7 cellular contexts compared by ENCODE assay signal in genomic region chr18:23259701-23260661, GRCh38.
DNase-seq lines count a peak whose midpoint lies in the region; ATAC-seq and TF ChIP-seq lines count a peak whose summit lies in the region.

No MANE protein-coding gene starts in this region.

- peaks cover 27% of the 10 kb centered on the region for H3K36me3 Mint-ChIP-seq in T-helper 2 cell treated with Interferon-gamma antibody and Interleukin-4, amounts not matched to agents 5 μg/mL and 100 μg/mL, for 36 hours (ENCODE audit: low read depth)
- H3K36me3 Mint-ChIP-seq in endothelial cell (ENCODE audit: low read depth, unreplicated experiment) (peaks cover 24% of the 10 kb centered on the region), type B pancreatic cell (peaks cover 11% of the 10 kb centered on the region)

- WGBS in mesodermal cell (ENCODE audit: insufficient coverage in 2 of 2), 2 experiments: 11 to 14% methylated on average over 16 of the region's 21 CpGs

- H2AFZ ChIP-seq in Loucy (ENCODE audit: low read length): no peak overlapping the region

- H3K27ac ChIP-seq in mesodermal cell (ENCODE audit: low read depth, low read length, severe bottlenecking): peak overlapping the region; percentile 98

- H4K20me1 ChIP-seq in Loucy (ENCODE audit: insufficient read depth, low read length, poor library complexity, severe bottlenecking): no peaks in the 10 kb centered on the region

- peak; percentile 67 for ATAC-seq in GM21737 (IDR thresholded peaks at IDR 0.05; ENCODE audit: unreplicated experiment)

- TF ChIP-seq CTCF in Loucy (conservative IDR thresholded peaks at IDR 0.05; ENCODE audit: low read length): no peak
- no peak for TF ChIP-seq CTCF in endothelial cell (IDR thresholded peaks at IDR 0.05; ENCODE audit: unreplicated experiment)
- no peak for TF ChIP-seq CTCF in type B pancreatic cell (conservative IDR thresholded peaks at IDR 0.05)

- peaks cover 41% of the 10 kb centered on the region for H3K4me1 Mint-ChIP-seq in T-helper 2 cell treated with Interferon-gamma antibody and Interleukin-4, amounts not matched to agents 5 μg/mL and 100 μg/mL, for 36 hours (ENCODE audit: low read depth)
- H3K4me1 Mint-ChIP-seq in endothelial cell (ENCODE audit: unreplicated experiment): peaks cover 51% of the 10 kb centered on the region
- peaks cover 39% of the 10 kb centered on the region for H3K4me1 Mint-ChIP-seq in type B pancreatic cell (ENCODE audit: unreplicated experiment)

- peak overlapping the region; percentile 44 for H3K4me3 Mint-ChIP-seq in T-helper 2 cell treated with Interferon-gamma antibody and Interleukin-4, amounts not matched to agents 5 μg/mL and 100 μg/mL, for 36 hours
- H3K4me3 Mint-ChIP-seq in endothelial cell (ENCODE audit: unreplicated experiment): peak overlapping the region; percentile 56
- peak overlapping the region; percentile 80 for H3K4me3 Mint-ChIP-seq in type B pancreatic cell

- H3F3A ChIP-seq in Loucy (ENCODE audit: low read depth): peaks cover 16% of the 10 kb centered on the region; the same call in 1 of the 2 replicates

- peaks cover 12% of the 10 kb centered on the region; the same call in 1 of the 2 replicates for H3K36me3 ChIP-seq in Loucy (ENCODE audit: insufficient read depth, low read length)
- H3K36me3 ChIP-seq in mesodermal cell (ENCODE audit: control insufficient read depth, insufficient read depth, low read length): peaks cover 9% of the 10 kb centered on the region

- H3K79me2 ChIP-seq in Loucy (ENCODE audit: insufficient read depth, low read length): no peaks in the 10 kb centered on the region

- H3K27me3 ChIP-seq in Loucy (ENCODE audit: insufficient read depth, low read length, poor library complexity, severe bottlenecking): no peaks in the 10 kb centered on the region

- H3K9me3 ChIP-seq in Loucy (ENCODE audit: insufficient read depth, low read depth, low read length) (no peaks in the 10 kb centered on the region), mesodermal cell (ENCODE audit: control insufficient read depth, low read length) (no peaks in the 10 kb centered on the region)

- no peaks in the 10 kb centered on the region for H3K27me3 Mint-ChIP-seq in T-helper 2 cell treated with Interferon-gamma antibody and Interleukin-4, amounts not matched to agents 5 μg/mL and 100 μg/mL, for 36 hours (ENCODE audit: low read depth)
- H3K27me3 Mint-ChIP-seq in endothelial cell (ENCODE audit: unreplicated experiment): peaks cover 6% of the 10 kb centered on the region
- no peaks in the 10 kb centered on the region for H3K27me3 Mint-ChIP-seq in type B pancreatic cell

- in situ Hi-C loops in G401 (cut with HindIII; ENCODE audit: low sequenced_read_pairs): no loop called here

- H3K27ac Mint-ChIP-seq in T-helper 2 cell treated with Interferon-gamma antibody and Interleukin-4, amounts not matched to agents 5 μg/mL and 100 μg/mL, for 36 hours: peak overlapping the region; percentile 42
- H3K27ac Mint-ChIP-seq in endothelial cell (ENCODE audit: unreplicated experiment) (peak overlapping the region; percentile 98), type B pancreatic cell (peak overlapping the region; percentile 92)

- peak overlapping the region; percentile 88 for H3K4me2 ChIP-seq in Loucy (ENCODE audit: low read depth, low read length, poor library complexity, severe bottlenecking)

- peak overlapping the region; percentile 81 for H3K9ac ChIP-seq in Loucy (ENCODE audit: low read depth, low read length, poor library complexity, severe bottlenecking)

- no peaks in the 10 kb centered on the region for H3K9me2 ChIP-seq in Loucy (replicated peaks; ENCODE audit: low read depth, low read length)

- no peaks in the 10 kb centered on the region for H3K9me3 Mint-ChIP-seq in T-helper 2 cell treated with Interferon-gamma antibody and Interleukin-4, amounts not matched to agents 5 μg/mL and 100 μg/mL, for 36 hours
- H3K9me3 Mint-ChIP-seq in endothelial cell (ENCODE audit: unreplicated experiment) (no peaks in the 10 kb centered on the region), type B pancreatic cell (no peaks in the 10 kb centered on the region)

- peaks cover 64% of the 10 kb centered on the region for H3K4me1 ChIP-seq in Loucy (ENCODE audit: insufficient read depth, low read length, poor library complexity, severe bottlenecking)
- H3K4me1 ChIP-seq in mesodermal cell (ENCODE audit: control insufficient read depth, insufficient read depth, low read length, poor library complexity, severe bottlenecking): peaks cover 43% of the 10 kb centered on the region

- peak overlapping the region; percentile 67 for H3K4me3 ChIP-seq in Loucy (ENCODE audit: low read length, poor library complexity, severe bottlenecking)
- H3K4me3 ChIP-seq in mesodermal cell (ENCODE audit: extremely low read depth, insufficient read depth, low read length, poor library complexity, severe bottlenecking): peak overlapping the region; percentile 21

- DNase-seq in G401 (ENCODE audit: low spot score): peak; percentile 82
- DNase-seq in T-helper 2 cell treated with Interferon-gamma antibody and Interleukin-4, amounts not matched to agents 5 μg/mL and 100 μg/mL, for 36 hours (ENCODE audit: low spot score): no peak
- DNase-seq in endothelial cell (ENCODE audit: low spot score): peak; percentile 81
- no peak for DNase-seq in type B pancreatic cell (ENCODE audit: extremely low spot score, unreplicated experiment)

Comparison
In these comparisons a context has a peak if more than half of its experiments do, and no peak if none do; other contexts are left out.
1. DNase-seq: peak in G401 (single experiment) and endothelial cell (single experiment); none in T-helper 2 cell treated with Interferon-gamma antibody and Interleukin-4, amounts not matched to agents 5 μg/mL and 100 μg/mL, for 36 hours (single experiment) and type B pancreatic cell (single experiment).
2. H3K27ac Mint-ChIP-seq: peak in every context shown above with its lines; median percentile 98 in endothelial cell; 92 in type B pancreatic cell; 42 in T-helper 2 cell treated with Interferon-gamma antibody and Interleukin-4, amounts not matched to agents 5 μg/mL and 100 μg/mL, for 36 hours.
3. Peak in every context shown above with its lines, with median percentiles within 50 percentile points of each other: H3K4me3 Mint-ChIP-seq.